8 cellular contexts compared by ENCODE assay signal in genomic region chrX:110407910-110408545, GRCh38. TPM values are rescaled to one million over a fixed set of nuclear protein-coding genes. Genes with fewer than 3 reads are reported as not detected.
DNase-seq lines count a peak whose midpoint lies in the region; ATAC-seq, FAIRE-seq and TF ChIP-seq lines count a peak whose summit lies in the region.

No MANE protein-coding gene starts in this region.

- POLR2A ChIA-PET in CD8-positive, alpha-beta T cell (lab: Charles Lee), result no interaction called here
- POLR2A ChIA-PET in MCF 10A (lab: Yijun Ruan, JAX), result interaction anchor here (0.7 to 3.8 kb wide), 10 partner anchors 11 to 300 kb away, joined by 3 to 24 read pairs (median 4); partner anchors contain the start of gene AMMECR1

- peak; percentile 31 for ATAC-seq in CD8-positive, alpha-beta T cell
- ATAC-seq in GM19324 (IDR thresholded peaks at IDR 0.05; ENCODE audit: low FRiP score, unreplicated experiment), result peak; percentile 46
- ATAC-seq in stimulated activated effector memory CD8-positive, alpha-beta T cell treated with anti-CD3 and anti-CD28 coated beads, Interleukin-12 subunit alpha, Interleukin-12 subunit beta, amount 100 ng/mL, for 72 hours, result no peak

- peak; percentile 69 for FAIRE-seq in keratinocyte (lab: Jason Lieb, UNC)

- H2AFZ ChIP-seq in keratinocyte (ENCODE audit: control insufficient read depth, low read length), result no peak overlapping the region

- H3K9ac ChIP-seq in keratinocyte (ENCODE audit: control insufficient read depth, extremely low read depth, insufficient read depth, low read length), result no peak overlapping the region

- no TSS peak for BruUV-seq in MCF 10A (replicated peaks; lab: Mats Ljungman, UMichigan)

- no peaks in the 10 kb centered on the region for H3K79me2 ChIP-seq in keratinocyte (ENCODE audit: control insufficient read depth, insufficient read depth, low read length)

- H3K4me1 ChIP-seq in CD8-positive, alpha-beta T cell (ENCODE audit: insufficient read depth, low read length), result no peaks in the 10 kb centered on the region
- peaks cover 20% of the 10 kb centered on the region for H3K4me1 ChIP-seq in keratinocyte (ENCODE audit: control insufficient read depth, extremely low read depth, insufficient read depth, low read length)

- no peaks in the 10 kb centered on the region for H3K27me3 ChIP-seq in CD8-positive, alpha-beta T cell (ENCODE audit: insufficient read depth, low read length)
- H3K27me3 ChIP-seq in keratinocyte (ENCODE audit: control insufficient read depth, extremely low read depth, insufficient read depth, low read length), result no peaks in the 10 kb centered on the region

- H3K27ac Mint-ChIP-seq in CD8-positive, alpha-beta T cell, result no peak overlapping the region
- no peak overlapping the region for H3K27ac Mint-ChIP-seq in MCF 10A (ENCODE audit: low read depth, unreplicated experiment)
- H3K27ac Mint-ChIP-seq in stimulated activated effector memory CD8-positive, alpha-beta T cell treated with anti-CD3 and anti-CD28 coated beads, Interleukin-12 subunit alpha, Interleukin-12 subunit beta, amount 100 ng/mL, for 72 hours, result no peak overlapping the region

- peak in 6 of 7 experiments; percentile 13 to 61 (median 36) for DNase-seq in CD8-positive, alpha-beta T cell
- DNase-seq in NCI-H1436 (lab: John Stamatoyannopoulos, UW) (peak; percentile 69), T1000 (lab: John Stamatoyannopoulos, UW) (peak; percentile 3), MCF 10A (ENCODE audit: unreplicated experiment) (peak; percentile 85), keratinocyte (ENCODE audit: low read depth, low spot score) (no peak), GF-D8 (lab: John Stamatoyannopoulos, UW) (no peak)
- peak; percentile 26 to 65 for DNase-seq in stimulated activated effector memory CD8-positive, alpha-beta T cell treated with anti-CD3 and anti-CD28 coated beads, Interleukin-12 subunit alpha, Interleukin-12 subunit beta, amount 100 ng/mL, for 72 hours (ENCODE audit: low spot score in 2 of 2)

- H3K9me3 Mint-ChIP-seq in CD8-positive, alpha-beta T cell, result no peaks in the 10 kb centered on the region
- no peaks in the 10 kb centered on the region for H3K9me3 Mint-ChIP-seq in MCF 10A (ENCODE audit: unreplicated experiment)
- no peaks in the 10 kb centered on the region for H3K9me3 Mint-ChIP-seq in stimulated activated effector memory CD8-positive, alpha-beta T cell treated with anti-CD3 and anti-CD28 coated beads, Interleukin-12 subunit alpha, Interleukin-12 subunit beta, amount 100 ng/mL, for 72 hours

- no peak overlapping the region for H3K27ac ChIP-seq in CD8-positive, alpha-beta T cell (ENCODE audit: low read depth, low read length)
- H3K27ac ChIP-seq in keratinocyte (ENCODE audit: control insufficient read depth, insufficient read depth, low read length), result no peak overlapping the region

- H3K4me3 Mint-ChIP-seq in CD8-positive, alpha-beta T cell, result no peak overlapping the region
- H3K4me3 Mint-ChIP-seq in MCF 10A (ENCODE audit: unreplicated experiment), result no peak overlapping the region
- H3K4me3 Mint-ChIP-seq in stimulated activated effector memory CD8-positive, alpha-beta T cell treated with anti-CD3 and anti-CD28 coated beads, Interleukin-12 subunit alpha, Interleukin-12 subunit beta, amount 100 ng/mL, for 72 hours, result no peak overlapping the region

- no peak overlapping the region for H3K4me2 ChIP-seq in keratinocyte (ENCODE audit: control insufficient read depth, extremely low read depth, insufficient read depth, low read depth, low read length)

- no peaks in the 10 kb centered on the region for H3K36me3 Mint-ChIP-seq in CD8-positive, alpha-beta T cell
- no peaks in the 10 kb centered on the region for H3K36me3 Mint-ChIP-seq in MCF 10A (ENCODE audit: insufficient read depth, unreplicated experiment)
- H3K36me3 Mint-ChIP-seq in stimulated activated effector memory CD8-positive, alpha-beta T cell treated with anti-CD3 and anti-CD28 coated beads, Interleukin-12 subunit alpha, Interleukin-12 subunit beta, amount 100 ng/mL, for 72 hours, result no peaks in the 10 kb centered on the region

- no peaks in the 10 kb centered on the region for H3K27me3 Mint-ChIP-seq in CD8-positive, alpha-beta T cell (ENCODE audit: low read depth)
- H3K27me3 Mint-ChIP-seq in MCF 10A (ENCODE audit: insufficient read depth, unreplicated experiment), result peaks cover 61% of the 10 kb centered on the region

- dilution Hi-C loops in keratinocyte (cut with MboI; ENCODE audit: extremely low pct_ligation_motif_present, low sequenced_read_pairs), result no loop called here

- CTCF ChIA-PET in CD8-positive, alpha-beta T cell (lab: Charles Lee), result interaction anchor here (0.7 to 23.6 kb wide), 16 partner anchors 9 to 264 kb away, joined by 3 to 457 read pairs (median 4); partner anchors contain the start of gene AMMECR1
- CTCF ChIA-PET in MCF 10A (lab: Yijun Ruan, JAX), result interaction anchor here (0.5 to 21.0 kb wide), 39 partner anchors 11 to 1089 kb away, joined by 3 to 432 read pairs (median 3); partner anchors contain the start of gene AMMECR1

- H3K36me3 ChIP-seq in CD8-positive, alpha-beta T cell (ENCODE audit: insufficient read depth, low read length), result no peaks in the 10 kb centered on the region
- H3K36me3 ChIP-seq in keratinocyte (ENCODE audit: control insufficient read depth in 2 of 2, extremely low read depth in 1 of 2, insufficient read depth in 2 of 2, low read length in 2 of 2), result no peaks in the 10 kb centered on the region

- no peak overlapping the region for H3K4me3 ChIP-seq in CD8-positive, alpha-beta T cell (ENCODE audit: low read depth, low read length)
- H3K4me3 ChIP-seq in keratinocyte (ENCODE audit: control insufficient read depth in 2 of 3, extremely low read depth in 1 of 3, insufficient read depth in 2 of 3, low read depth in 1 of 3, low read length in 3 of 3), result no peak overlapping the region

- no peaks in the 10 kb centered on the region for H3K9me3 ChIP-seq in CD8-positive, alpha-beta T cell (ENCODE audit: low read length)
- H3K9me3 ChIP-seq in keratinocyte (ENCODE audit: control insufficient read depth, low read depth, low read length), result no peaks in the 10 kb centered on the region

- H3K9me1 ChIP-seq in keratinocyte (ENCODE audit: control insufficient read depth, extremely low read depth, insufficient read depth, low read length), result no peaks in the 10 kb centered on the region

- H3K4me1 Mint-ChIP-seq in CD8-positive, alpha-beta T cell (ENCODE audit: low read depth), result no peaks in the 10 kb centered on the region
- H3K4me1 Mint-ChIP-seq in MCF 10A (ENCODE audit: insufficient read depth, unreplicated experiment), result peaks cover 12% of the 10 kb centered on the region
- peaks cover 2% of the 10 kb centered on the region for H3K4me1 Mint-ChIP-seq in stimulated activated effector memory CD8-positive, alpha-beta T cell treated with anti-CD3 and anti-CD28 coated beads, Interleukin-12 subunit alpha, Interleukin-12 subunit beta, amount 100 ng/mL, for 72 hours

- peak; percentile 43 for TF ChIP-seq CTCF in CD8-positive, alpha-beta T cell (IDR thresholded peaks at IDR 0.05)
- peak; percentile 50 for TF ChIP-seq CTCF in MCF 10A (IDR thresholded peaks at IDR 0.05; ENCODE audit: unreplicated experiment)
- TF ChIP-seq CTCF in keratinocyte (optimal IDR thresholded peaks at IDR 0.05 in 1 of 3, IDR thresholded peaks at IDR 0.05 in 1 of 3, conservative IDR thresholded peaks at IDR 0.05 in 1 of 3; ENCODE audit: extremely low read depth in 1 of 3, insufficient read depth in 2 of 3, low read length in 3 of 3), result peak; percentile 56 to 68 (median 64)

- intact Hi-C loops in CD8-positive, alpha-beta T cell (cut with DNase I, micrococcal nuclease), result loop anchor here (1.0 kb wide), 2 partner anchors 248 to 252 kb away; no protein-coding TSS in a partner anchor
- intact Hi-C loops in MCF 10A (cut with micrococcal nuclease), result loop anchor here (1.0 to 2.0 kb wide), 2 partner anchors 85 to 248 kb away; no protein-coding TSS in a partner anchor

- no peaks in the 10 kb centered on the region for H4K20me1 ChIP-seq in keratinocyte (ENCODE audit: control insufficient read depth, extremely low read depth, insufficient read depth, low read length)

RNA-seq across cellular contexts. Expression of gene RTL9, which starts 49.4 kb away (rescaled TPM):
- not detected for total RNA-seq in CD8-positive, alpha-beta T cell
- not detected in 2 replicates for total RNA-seq in MCF 10A (2022)
- polyA plus RNA-seq in keratinocyte, result 0.05 to 0.14 TPM (median 0.13 TPM) in 3 replicates
- polyA plus RNA-seq in keratinocyte (2011; ENCODE audit: low read depth), result not detected
- 0.09 TPM in 2 replicates for polyA plus RNA-seq in keratinocyte (2011; cell fraction: cytosol; rRNA removed)
- polyA plus RNA-seq in keratinocyte (2011; cell fraction: nucleus; rRNA removed), result 0.19 and 0.35 TPM in 2 replicates
- polyA plus RNA-seq in keratinocyte (2012; ENCODE audit: low replicate concordance), result 0.07 and 0.14 TPM in 2 replicates
- 0.19 to 0.20 TPM in 2 of 3 replicates, not detected in the other for polyA minus RNA-seq in keratinocyte
- polyA minus RNA-seq in keratinocyte (2011; cell fraction: cytosol; rRNA and poly(A)+ RNA removed), result not detected
- 0.21 and 0.31 TPM in 2 replicates for polyA minus RNA-seq in keratinocyte (2011; cell fraction: nucleus; rRNA and poly(A)+ RNA removed)

Comparison
In these comparisons a context has a peak if more than half of its experiments do, and no peak if none do; other contexts are left out.
1. DNase-seq: peak in CD8-positive, alpha-beta T cell (6 of 7), NCI-H1436 (single experiment), T1000 (single experiment), MCF 10A (single experiment) and stimulated activated effector memory CD8-positive, alpha-beta T cell treated with anti-CD3 and anti-CD28 coated beads, Interleukin-12 subunit alpha, Interleukin-12 subunit beta, amount 100 ng/mL, for 72 hours (2 of 2); none in keratinocyte (single experiment) and GF-D8 (single experiment).
2. Peak in every context shown above with its lines, with median percentiles within 50 percentile points of each other: CTCF ChIP-seq.